9 cellular contexts compared by ENCODE assay signal in genomic region chr2:43269706-43270105, GRCh38. TPM values are rescaled to one million over a fixed set of nuclear protein-coding genes. Genes with fewer than 3 reads are reported as not detected.
DNase-seq lines count a peak whose midpoint lies in the region; ATAC-seq, FAIRE-seq and TF ChIP-seq lines count a peak whose summit lies in the region.
"Had no signal": no experiment of that assay in that cellular context is flagged by ENCODE, and none has a peak within 500 bp of the region (broad histone marks: within the 10 kb centered on the region; RNA-seq: fewer than 3 reads in every experiment).

No MANE protein-coding gene starts in this region.

- FAIRE-seq in RCC 7860 (lab: Jason Lieb, UNC) (peak; percentile 58), urothelium cell line (lab: Jason Lieb, UNC) (no peak)

- no peaks in the 10 kb centered on the region for H3K27me3 ChIP-seq in fibroblast of lung (ENCODE audit: control insufficient read depth, insufficient read depth, low read length)

- H3K4me1 ChIP-seq in fibroblast of lung (ENCODE audit: control insufficient read depth, extremely low read depth, insufficient read depth, low read length): peaks cover 35% of the 10 kb centered on the region

- ATAC-seq in GM21717 (IDR thresholded peaks at IDR 0.05; ENCODE audit: unreplicated experiment): no peak

- no peak for TF ChIP-seq CTCF in fibroblast of lung (conservative IDR thresholded peaks at IDR 0.05 in 1 of 2, IDR thresholded peaks at IDR 0.05 in 1 of 2; ENCODE audit: low read depth in 1 of 2, low read length in 2 of 2)

- H2AFZ ChIP-seq in fibroblast of lung (ENCODE audit: low read length): no peak overlapping the region

- no peaks in the 10 kb centered on the region for H3K9me3 ChIP-seq in fibroblast of lung (ENCODE audit: control insufficient read depth, insufficient read depth, low read depth, low read length)

- H3K27ac ChIP-seq in fibroblast of lung (ENCODE audit: insufficient read depth, low read length): peak overlapping the region; percentile 88

- no peaks in the 10 kb centered on the region for H3K36me3 ChIP-seq in fibroblast of lung (ENCODE audit: control insufficient read depth, insufficient read depth, low read length)

- H4K20me1 ChIP-seq in fibroblast of lung (ENCODE audit: control insufficient read depth, extremely low read depth, insufficient read depth, low read length): no peaks in the 10 kb centered on the region

- no peaks in the 10 kb centered on the region for H3K79me2 ChIP-seq in fibroblast of lung (ENCODE audit: control insufficient read depth, insufficient read depth, low read length)

- H3K9ac ChIP-seq in fibroblast of lung (ENCODE audit: insufficient read depth, low read length): peak overlapping the region; percentile 53

- peak overlapping the region in 1 of 4 experiments; percentile 4 for H3K4me3 ChIP-seq in fibroblast of lung (replicated peaks in 1 of 4; ENCODE audit: control extremely low read depth in 1 of 4, insufficient read depth in 1 of 4, low read depth in 3 of 4, low read length in 4 of 4)

- intact Hi-C loops in posterior vena cava (cut with DNase I): loop anchor here in 1 of 2 donors (10.0 kb wide), 1 partner anchor 195 kb away; no protein-coding TSS in a partner anchor

- peak overlapping the region; percentile 77 for H3K4me2 ChIP-seq in fibroblast of lung (ENCODE audit: extremely low read depth, insufficient read depth, low read length)

- DNase-seq in Ammon's horn (ENCODE audit: low spot score): peak; percentile 54
- DNase-seq in RCC 7860 (ENCODE audit: low spot score): peak; percentile 36
- peak; percentile 86 to 97 for DNase-seq in fibroblast of lung (ENCODE audit: low read depth in 2 of 2)
- DNase-seq in posterior vena cava (ENCODE audit: low spot score): peak; percentile 89
- no peak for DNase-seq in urothelium cell line (ENCODE audit: low spot score)
- DNase-seq in NCI-H510A treated with DMSO at 0.1 percent for 48 hours (lab: John Stamatoyannopoulos, UW): no peak
- no peak for DNase-seq in ecto neural progenitor cell (ENCODE audit: low spot score)
- DNase-seq: naive B cell had no signal

RNA-seq across cellular contexts. Expression of gene ZFP36L2, which starts 43.3 kb away (rescaled TPM):
- total RNA-seq in fibroblast of lung (11.6 and 16.7 TPM in 2 replicates), posterior vena cava (100 to 1,000 TPM; 123 to 148 TPM)
- 26.7 and 29.6 TPM in 2 replicates for polyA plus RNA-seq in fibroblast of lung
- polyA plus RNA-seq in fibroblast of lung (2012): 84.1 and 85.5 TPM in 2 replicates
- polyA minus RNA-seq in fibroblast of lung (ENCODE audit: low replicate concordance): 6.7 and 10.0 TPM in 2 replicates

Comparison
In these comparisons a context has a peak if more than half of its experiments do, and no peak if none do; other contexts are left out.
1. DNase-seq: peak in Ammon's horn (single experiment), RCC 7860 (single experiment), fibroblast of lung (2 of 2) and posterior vena cava (single experiment); none in urothelium cell line (single experiment), NCI-H510A treated with DMSO at 0.1 percent for 48 hours (single experiment) and ecto neural progenitor cell (single experiment).